ENCODE assay signal across 1 cellular context in the genomic region with DNA sequence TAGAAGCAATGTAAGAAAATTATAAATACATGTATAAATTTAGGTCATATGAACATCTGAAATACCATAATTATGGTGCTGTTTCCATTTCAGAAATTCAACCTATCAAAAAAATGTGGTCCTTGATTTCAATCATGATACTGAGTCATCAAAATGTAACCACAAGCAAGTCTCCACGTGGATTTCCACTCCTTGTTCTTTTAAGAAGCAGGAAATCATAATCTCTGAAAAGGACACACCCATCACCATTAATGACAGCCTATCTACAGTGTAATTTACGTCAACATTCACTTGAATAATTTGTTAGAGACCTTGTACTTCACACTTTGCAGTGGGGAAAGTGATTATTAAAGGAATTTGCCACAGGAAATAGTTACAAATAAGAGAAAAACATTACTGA.
TF ChIP-seq lines count a peak whose summit lies in the region.

No MANE protein-coding gene starts in this region.

TF ChIP-seq in SK-N-SH, 30 proteins besides CTCF, POLR2A, EP300 and RAD21 (continued from another document):
- no peak for TF ChIP-seq IRF3 (IDR thresholded peaks at IDR 0.05; ENCODE audit: low read depth, low read length)
- TF ChIP-seq, protein P1, sequence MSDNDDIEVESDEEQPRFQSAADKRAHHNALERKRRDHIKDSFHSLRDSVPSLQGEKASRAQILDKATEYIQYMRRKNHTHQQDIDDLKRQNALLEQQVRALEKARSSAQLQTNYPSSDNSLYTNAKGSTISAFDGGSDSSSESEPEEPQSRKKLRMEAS (IDR thresholded peaks at IDR 0.05; ENCODE audit: low read depth) = peak; percentile 60
- peak; percentile 43; the same call in 1 of the 2 replicates for TF ChIP-seq TCF12 (IDR thresholded peaks at IDR 0.05)
- TF ChIP-seq CHD2 (IDR thresholded peaks at IDR 0.05; ENCODE audit: low read length, partially characterized antibody) = no peak
- TF ChIP-seq POLR2AphosphoS5 (IDR thresholded peaks at IDR 0.05; ENCODE audit: low read depth, low read length) = no peak
- no peak for TF ChIP-seq ELF1 (IDR thresholded peaks at IDR 0.05)
- TF ChIP-seq TAF1 (IDR thresholded peaks at IDR 0.05; ENCODE audit: borderline replicate concordance, low read depth, low read length) = no peak
